ENCODE assay signal across 9 cellular contexts in the genomic region with DNA sequence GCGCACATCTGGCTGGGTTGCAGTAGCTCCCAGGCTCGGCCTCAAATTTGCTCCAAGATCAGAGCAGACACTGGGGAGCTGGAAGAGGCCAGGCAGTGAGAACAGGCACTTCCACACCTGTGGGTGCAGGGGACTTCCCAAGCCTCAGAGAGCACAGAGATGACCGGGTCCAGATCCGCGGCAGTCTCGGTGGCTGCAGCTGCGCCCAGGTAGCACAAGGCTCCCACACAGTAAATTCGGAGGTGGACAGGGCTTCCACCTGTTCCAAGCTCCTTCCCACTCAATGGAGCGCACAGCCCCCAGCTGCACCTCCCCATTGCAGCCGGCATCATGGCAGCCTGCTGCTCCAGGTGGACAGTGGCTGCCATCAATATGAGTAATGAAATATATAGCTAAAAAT.
"Had no signal": no experiment of that assay in that cellular context is flagged by ENCODE, and none has a peak within 500 bp of the region (broad histone marks: within the 10 kb centered on the region; RNA-seq: fewer than 3 reads in every experiment).

No MANE protein-coding gene starts in this region.

- H3K36me3 Mint-ChIP-seq: IgD-negative memory B cell had no signal

- H3K36me3 ChIP-seq: HAP-1 had no signal

- H3K4me3 ChIP-seq: GM23248, HAP-1 had no signal

- H2AFZ ChIP-seq: GM23248 had no signal

- H3K9me3 Mint-ChIP-seq: IgD-negative memory B cell had no signal

- H3K4me1 Mint-ChIP-seq: IgD-negative memory B cell had no signal

- H3K4me3 Mint-ChIP-seq: HFFc6, IgD-negative memory B cell had no signal

- H3K27ac Mint-ChIP-seq: HFFc6, IgD-negative memory B cell had no signal

- H3K9ac ChIP-seq: GM23248 had no signal

- DNase-seq: GM23248, H7, HFFc6, KBM-7 had no signal

- H3K4me1 ChIP-seq: HAP-1 had no signal

- H3K27me3 Mint-ChIP-seq: IgD-negative memory B cell had no signal

- H3K27ac ChIP-seq: GM23248, HL-60 had no signal

- H3K9me3 ChIP-seq: HAP-1 had no signal

- ATAC-seq: HCT116, HepG2 had no signal
